20 cellular contexts compared by ENCODE assay signal in genomic region chr1:229106526-229107105, GRCh38.
"Had no signal": no experiment of that assay in that cellular context is flagged by ENCODE, and none has a peak within 500 bp of the region (broad histone marks: within the 10 kb centered on the region; RNA-seq: fewer than 3 reads in every experiment).

No MANE protein-coding gene starts in this region.

- H3K27me3 ChIP-seq: heart left ventricle, tibial nerve, uterus had no signal

- H3K4me3 ChIP-seq: heart left ventricle, lower lobe of right lung, tibial nerve, uterus had no signal

- H3K36me3 ChIP-seq: heart left ventricle, lower lobe of right lung, tibial nerve, uterus had no signal

- H3K4me3 Mint-ChIP-seq: activated CD4-positive, alpha-beta memory T cell treated with anti-CD3 and anti-CD28 coated beads for 36 hours; activated naive CD8-positive, alpha-beta T cell treated with anti-CD3 and anti-CD28 coated beads, Interleukin-2, amount 10 ng/mL, durations not matched to agents 7 days and 5 days; neural crest cell; T-helper 1 cell treated with Interleukin-12 subunit alpha and Interleukin-12 subunit beta and Interleukin-4 antibody, amounts not matched to agents 30 μg/mL and 1 μg/mL, for 36 hours had no signal

- H3K4me1 ChIP-seq: lower lobe of right lung, uterus had no signal

- H3K9me3 ChIP-seq: lower lobe of right lung, tibial nerve, uterus had no signal

- H3K27ac ChIP-seq: epithelial cell of prostate, heart left ventricle, lower lobe of right lung, tibial nerve, uterus had no signal

- ATAC-seq: left colon; lower lobe of right lung; stimulated activated naive CD8-positive, alpha-beta T cell treated with anti-CD3 and anti-CD28 coated beads, Interleukin-15, Interleukin-2, amounts not matched to agents 100 U/mL and 50 U/mL, for 24 hours had no signal

- DNase-seq: activated CD4-positive, alpha-beta memory T cell treated with anti-CD3 and anti-CD28 coated beads for 36 hours; activated CD4-positive, alpha-beta T cell treated with anti-CD3 and anti-CD28 coated beads for 48 hours; activated naive CD4-positive, alpha-beta T cell treated with Interleukin-2 at 50 U/mL for 16 hours; activated naive CD8-positive, alpha-beta T cell treated with anti-CD3 and anti-CD28 coated beads, Interleukin-2, amount 10 ng/mL, durations not matched to agents 7 days and 5 days; activated T-cell treated with anti-CD3 and anti-CD28 coated beads, Interleukin-2, amount 50 U/mL, for 48 hours; amniotic stem cell; cerebellar nuclear complex; cortex of kidney; heart left ventricle; left colon; lower lobe of right lung; naive B cell; retina; stimulated activated CD4-positive, alpha-beta T cell treated with anti-CD3 and anti-CD28 coated beads, Interleukin-4, amount 100 ng/mL, for 24 hours; stimulated activated naive CD8-positive, alpha-beta T cell treated with anti-CD3 and anti-CD28 coated beads, Interleukin-15, Interleukin-2, amounts not matched to agents 100 U/mL and 50 U/mL, for 24 hours; uterus had no signal

- H3K27ac Mint-ChIP-seq: activated CD4-positive, alpha-beta memory T cell treated with anti-CD3 and anti-CD28 coated beads for 36 hours; activated naive CD8-positive, alpha-beta T cell treated with anti-CD3 and anti-CD28 coated beads, Interleukin-2, amount 10 ng/mL, durations not matched to agents 7 days and 5 days; T-helper 1 cell treated with Interleukin-12 subunit alpha and Interleukin-12 subunit beta and Interleukin-4 antibody, amounts not matched to agents 30 μg/mL and 1 μg/mL, for 36 hours had no signal

- H3K9me3 Mint-ChIP-seq: activated CD4-positive, alpha-beta memory T cell treated with anti-CD3 and anti-CD28 coated beads for 36 hours; activated naive CD8-positive, alpha-beta T cell treated with anti-CD3 and anti-CD28 coated beads, Interleukin-2, amount 10 ng/mL, durations not matched to agents 7 days and 5 days; naive B cell; neural crest cell; T-helper 1 cell treated with Interleukin-12 subunit alpha and Interleukin-12 subunit beta and Interleukin-4 antibody, amounts not matched to agents 30 μg/mL and 1 μg/mL, for 36 hours had no signal

- H3K36me3 Mint-ChIP-seq: activated CD4-positive, alpha-beta memory T cell treated with anti-CD3 and anti-CD28 coated beads for 36 hours; activated naive CD8-positive, alpha-beta T cell treated with anti-CD3 and anti-CD28 coated beads, Interleukin-2, amount 10 ng/mL, durations not matched to agents 7 days and 5 days; naive B cell had no signal

- H3K27me3 Mint-ChIP-seq: activated CD4-positive, alpha-beta memory T cell treated with anti-CD3 and anti-CD28 coated beads for 36 hours had no signal
